Comparison of ENCODE assay signal across 15 cellular contexts in the genomic region with DNA sequence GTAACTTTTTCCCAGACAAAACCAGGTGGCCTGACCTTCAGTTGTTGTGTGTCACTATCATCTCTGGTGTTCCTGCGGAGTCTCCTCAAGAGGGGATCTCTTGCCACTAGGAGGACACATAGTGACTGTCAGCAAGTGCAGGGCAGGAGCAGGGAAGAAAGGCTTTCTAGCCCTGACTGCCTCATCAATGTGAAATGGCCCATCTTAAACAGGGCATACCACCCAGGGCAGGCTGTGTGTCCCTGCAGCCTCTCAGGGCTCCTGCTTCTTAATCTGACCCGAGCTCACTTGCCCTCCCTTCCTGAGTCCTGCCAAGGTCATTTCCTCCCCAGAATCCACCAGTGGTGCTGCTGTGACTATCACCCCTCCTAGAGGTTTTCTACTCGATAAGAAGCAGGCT. TPM values are rescaled to one million over a fixed set of nuclear protein-coding genes. Genes with fewer than 3 reads are reported as not detected.
DNase-seq lines count a peak whose midpoint lies in the region; ATAC-seq and TF ChIP-seq lines count a peak whose summit lies in the region.
"Had no signal": no experiment of that assay in that cellular context is flagged by ENCODE, and none has a peak within 500 bp of the region (broad histone marks: within the 10 kb centered on the region; RNA-seq: fewer than 3 reads in every experiment).

No MANE protein-coding gene starts in this region.

- peaks cover 38% of the 10 kb centered on the region for H3K27me3 Mint-ChIP-seq in HFFc6 (ENCODE audit: insufficient read depth)

- peaks cover 5 to 13% of the 10 kb centered on the region in 2 donors for H3K4me1 ChIP-seq in adrenal gland (replicated peaks in 1 of 2)
- no peaks in the 10 kb centered on the region for H3K4me1 ChIP-seq in liver (ENCODE audit: control insufficient read depth in 4 of 4, insufficient read depth in 4 of 4, low read length in 3 of 4)
- H3K4me1 ChIP-seq in ovary (ENCODE audit: insufficient read depth) = peaks cover 24% of the 10 kb centered on the region

- no peak overlapping the region for H3K9ac ChIP-seq in liver (ENCODE audit: low read depth in 1 of 2, low read length in 2 of 2)
- H3K9ac ChIP-seq: GM23248 had no signal

- H3K27ac ChIP-seq in adrenal gland (peak overlapping the region in 1 of 5 donors; percentile 7), liver (ENCODE audit: low read depth in 1 of 2, low read length in 2 of 2) (no peak overlapping the region), ovary (peak overlapping the region; percentile 65 to 87)
- H3K27ac ChIP-seq: GM23248, HL-60 had no signal

- intact Hi-C loops in adrenal gland (cut with DNase I) = no loop called here
- intact Hi-C loops in ovary (cut with DNase I) = no loop called here

- peaks cover 17% of the 10 kb centered on the region for H3K4me1 Mint-ChIP-seq in HFFc6 (ENCODE audit: low read depth)
- H3K4me1 Mint-ChIP-seq: CD4-positive, CD25-positive, alpha-beta regulatory T cell had no signal

- no peak overlapping the region for H3K4me3 Mint-ChIP-seq in HFFc6
- H3K4me3 Mint-ChIP-seq: CD4-positive, CD25-positive, alpha-beta regulatory T cell had no signal

- H3K27me3 ChIP-seq in adrenal gland (no peaks in the 10 kb centered on the region), liver (ENCODE audit: control insufficient read depth in 4 of 4, insufficient read depth in 4 of 4, low read length in 3 of 4) (peaks cover 0 to 7% (median 0%) of the 10 kb centered on the region in 4 donors), ovary (no peaks in the 10 kb centered on the region)

- no peak for TF ChIP-seq CTCF in HFFc6 (IDR thresholded peaks at IDR 0.05)
- TF ChIP-seq CTCF in adrenal gland (IDR thresholded peaks at IDR 0.05) = peak in 1 of 6 experiments; percentile 13
- TF ChIP-seq CTCF in liver (IDR thresholded peaks at IDR 0.05; ENCODE audit: low read depth, low read length, missing input control) = no peak
- TF ChIP-seq CTCF in ovary (IDR thresholded peaks at IDR 0.05) = peak in 1 of 3 donors; percentile 20

- H3K9me3 ChIP-seq in adrenal gland (replicated peaks in 1 of 3) (no peaks in the 10 kb centered on the region), liver (ENCODE audit: control insufficient read depth in 4 of 4, low read length in 3 of 4) (peaks cover 0 to 4% (median 2%) of the 10 kb centered on the region in 4 donors), ovary (no peaks in the 10 kb centered on the region)

- peak overlapping the region; percentile 32; the same call in 1 of the 2 replicates for H3K27ac Mint-ChIP-seq in HFFc6
- H3K27ac Mint-ChIP-seq: CD4-positive, CD25-positive, alpha-beta regulatory T cell had no signal

- TF ChIP-seq POLR2A in adrenal gland (IDR thresholded peaks at IDR 0.05) (no peak), ovary (IDR thresholded peaks at IDR 0.05) (no peak)

- TF ChIP-seq EP300 in ovary (IDR thresholded peaks at IDR 0.05) = no peak

- DNase-seq in HFFc6 (no peak), adrenal gland (peak in 4 of 7 donors; percentile 26 to 43 (median 30)), ovary (peak in 4 of 5 donors; percentile 51 to 66 (median 60)), SHP77 (lab: John Stamatoyannopoulos, UW) (no peak), DMS153 (lab: John Stamatoyannopoulos, UW) (no peak)
- DNase-seq: CD4-positive, CD25-positive, alpha-beta regulatory T cell; DMS79; KG1; NCI-H1048 had no signal

- H3K4me3 ChIP-seq in adrenal gland = no peak overlapping the region
- no peak overlapping the region for H3K4me3 ChIP-seq in liver (ENCODE audit: low read depth in 1 of 3, low read length in 3 of 3)
- no peak overlapping the region for H3K4me3 ChIP-seq in ovary
- H3K4me3 ChIP-seq: GM12878, GM23248 had no signal

- no peak for TF ChIP-seq RAD21 in liver (IDR thresholded peaks at IDR 0.05)

- ATAC-seq in GM21447 (IDR thresholded peaks at IDR 0.05; ENCODE audit: unreplicated experiment) = no peak
- ATAC-seq in GM21528 (IDR thresholded peaks at IDR 0.05; ENCODE audit: low FRiP score, unreplicated experiment) = no peak
- ATAC-seq: GM12878 had no signal

- no peaks in the 10 kb centered on the region; the same call in 1 of the 2 replicates for H3K9me3 Mint-ChIP-seq in HFFc6

- WGBS in adrenal gland, 4 donors = 12 to 26% (median 20%) methylated on average over 3 of the region's 3 CpGs
- WGBS in liver = 49% methylated on average over 3 of the region's 3 CpGs
- WGBS in ovary, 3 donors = 5 to 7% (median 6%) methylated on average over 3 of the region's 3 CpGs

- no peaks in the 10 kb centered on the region for H3K36me3 Mint-ChIP-seq in HFFc6 (ENCODE audit: low read depth)
- H3K36me3 Mint-ChIP-seq: CD4-positive, CD25-positive, alpha-beta regulatory T cell had no signal

- no peaks in the 10 kb centered on the region for H3K36me3 ChIP-seq in adrenal gland (replicated peaks in 1 of 2)
- H3K36me3 ChIP-seq in liver (ENCODE audit: control insufficient read depth in 4 of 4, insufficient read depth in 3 of 4, low read depth in 1 of 4, low read length in 3 of 4) = no peaks in the 10 kb centered on the region
- H3K36me3 ChIP-seq in ovary = no peaks in the 10 kb centered on the region

TF ChIP-seq in liver, 16 proteins besides CTCF, POLR2A, EP300 and RAD21:
- TF ChIP-seq TAF1 (conservative IDR thresholded peaks at IDR 0.05) = no peak
- TF ChIP-seq, protein P1, sequence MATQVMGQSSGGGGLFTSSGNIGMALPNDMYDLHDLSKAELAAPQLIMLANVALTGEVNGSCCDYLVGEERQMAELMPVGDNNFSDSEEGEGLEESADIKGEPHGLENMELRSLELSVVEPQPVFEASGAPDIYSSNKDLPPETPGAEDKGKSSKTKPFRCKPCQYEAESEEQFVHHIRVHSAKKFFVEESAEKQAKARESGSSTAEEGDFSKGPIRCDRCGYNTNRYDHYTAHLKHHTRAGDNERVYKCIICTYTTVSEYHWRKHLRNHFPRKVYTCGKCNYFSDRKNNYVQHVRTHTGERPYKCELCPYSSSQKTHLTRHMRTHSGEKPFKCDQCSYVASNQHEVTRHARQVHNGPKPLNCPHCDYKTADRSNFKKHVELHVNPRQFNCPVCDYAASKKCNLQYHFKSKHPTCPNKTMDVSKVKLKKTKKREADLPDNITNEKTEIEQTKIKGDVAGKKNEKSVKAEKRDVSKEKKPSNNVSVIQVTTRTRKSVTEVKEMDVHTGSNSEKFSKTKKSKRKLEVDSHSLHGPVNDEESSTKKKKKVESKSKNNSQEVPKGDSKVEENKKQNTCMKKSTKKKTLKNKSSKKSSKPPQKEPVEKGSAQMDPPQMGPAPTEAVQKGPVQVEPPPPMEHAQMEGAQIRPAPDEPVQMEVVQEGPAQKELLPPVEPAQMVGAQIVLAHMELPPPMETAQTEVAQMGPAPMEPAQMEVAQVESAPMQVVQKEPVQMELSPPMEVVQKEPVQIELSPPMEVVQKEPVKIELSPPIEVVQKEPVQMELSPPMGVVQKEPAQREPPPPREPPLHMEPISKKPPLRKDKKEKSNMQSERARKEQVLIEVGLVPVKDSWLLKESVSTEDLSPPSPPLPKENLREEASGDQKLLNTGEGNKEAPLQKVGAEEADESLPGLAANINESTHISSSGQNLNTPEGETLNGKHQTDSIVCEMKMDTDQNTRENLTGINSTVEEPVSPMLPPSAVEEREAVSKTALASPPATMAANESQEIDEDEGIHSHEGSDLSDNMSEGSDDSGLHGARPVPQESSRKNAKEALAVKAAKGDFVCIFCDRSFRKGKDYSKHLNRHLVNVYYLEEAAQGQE (IDR thresholded peaks at IDR 0.05) = no peak
- TF ChIP-seq, protein P2, sequence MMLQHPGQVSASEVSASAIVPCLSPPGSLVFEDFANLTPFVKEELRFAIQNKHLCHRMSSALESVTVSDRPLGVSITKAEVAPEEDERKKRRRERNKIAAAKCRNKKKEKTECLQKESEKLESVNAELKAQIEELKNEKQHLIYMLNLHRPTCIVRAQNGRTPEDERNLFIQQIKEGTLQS (IDR thresholded peaks at IDR 0.05) = no peak
- TF ChIP-seq, protein P3, sequence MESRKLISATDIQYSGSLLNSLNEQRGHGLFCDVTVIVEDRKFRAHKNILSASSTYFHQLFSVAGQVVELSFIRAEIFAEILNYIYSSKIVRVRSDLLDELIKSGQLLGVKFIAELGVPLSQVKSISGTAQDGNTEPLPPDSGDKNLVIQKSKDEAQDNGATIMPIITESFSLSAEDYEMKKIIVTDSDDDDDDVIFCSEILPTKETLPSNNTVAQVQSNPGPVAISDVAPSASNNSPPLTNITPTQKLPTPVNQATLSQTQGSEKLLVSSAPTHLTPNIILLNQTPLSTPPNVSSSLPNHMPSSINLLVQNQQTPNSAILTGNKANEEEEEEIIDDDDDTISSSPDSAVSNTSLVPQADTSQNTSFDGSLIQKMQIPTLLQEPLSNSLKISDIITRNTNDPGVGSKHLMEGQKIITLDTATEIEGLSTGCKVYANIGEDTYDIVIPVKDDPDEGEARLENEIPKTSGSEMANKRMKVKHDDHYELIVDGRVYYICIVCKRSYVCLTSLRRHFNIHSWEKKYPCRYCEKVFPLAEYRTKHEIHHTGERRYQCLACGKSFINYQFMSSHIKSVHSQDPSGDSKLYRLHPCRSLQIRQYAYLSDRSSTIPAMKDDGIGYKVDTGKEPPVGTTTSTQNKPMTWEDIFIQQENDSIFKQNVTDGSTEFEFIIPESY (IDR thresholded peaks at IDR 0.05) = no peak
- TF ChIP-seq NR2F2 (IDR thresholded peaks at IDR 0.05) = peak; percentile 41

RNA-seq across cellular contexts. Expression of a gene that starts 57.4 kb away (rescaled TPM):
- 10 to 100 TPM; 11.1 to 14.2 (median 13.0) TPM for total RNA-seq in HFFc6 (2021; fragmentation: NEBNext Ultra II Directional; extraction: Animal tissue kit (Norgen Biotek cat#: 25700))
- 10 to 100 TPM; 39.0 to 85.3 (median 47.7) TPM for total RNA-seq in adrenal gland
- polyA plus RNA-seq in adrenal gland = 10 to 100 TPM; 25.7 to 72.7 (median 43.5) TPM
- 1 to 10 TPM; 2.5 to 8.9 TPM for total RNA-seq in liver
- 1 to 10 TPM; 4.4 to 8.0 TPM for polyA plus RNA-seq in liver
- total RNA-seq in ovary = 100 to 1,000 TPM in 2 of 7 donors, 10 to 100 TPM in 5; 50.9 to 114 (median 76.3) TPM
- 100 to 1,000 TPM in 1 of 2 donors, 10 to 100 TPM in 1; 39.0 to 104 TPM for polyA plus RNA-seq in ovary

Comparison
In these comparisons a context has a peak if more than half of its experiments do, and no peak if none do; other contexts are left out.
1. DNase-seq: peak in adrenal gland (4 of 7) and ovary (4 of 5); none in HFFc6 (single experiment), SHP77 (0 of 2) and DMS153 (single experiment).
2. H3K27ac ChIP-seq: peak in ovary (2 of 2); none in liver (0 of 2).